ENCODE assay signal across 1 cellular context in the genomic region with DNA sequence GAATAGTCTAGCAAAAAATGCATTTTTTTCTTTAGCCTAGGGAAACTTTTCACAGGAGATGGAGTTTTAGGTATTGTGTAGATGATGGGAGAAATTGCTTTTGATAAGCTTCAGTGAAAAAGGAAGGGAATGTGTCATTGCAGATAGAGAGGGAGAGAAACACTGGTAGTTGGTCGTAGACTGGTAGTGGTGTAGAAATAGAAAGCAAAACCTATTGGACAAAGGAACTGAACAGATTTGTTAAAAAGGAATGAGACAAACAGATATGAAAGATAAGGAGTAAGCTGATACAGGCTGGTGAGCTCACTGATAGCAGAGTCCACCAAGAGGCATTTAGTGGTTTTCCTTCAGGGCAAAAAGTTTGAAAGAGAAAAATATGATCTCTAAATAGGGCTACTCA.
TF ChIP-seq lines count a peak whose summit lies in the region.

No MANE protein-coding gene starts in this region.

TF ChIP-seq in IMR-90, 13 proteins besides CTCF, POLR2A, EP300 and RAD21:
- no peak for TF ChIP-seq ELK1 (IDR thresholded peaks at IDR 0.05; ENCODE audit: borderline replicate concordance, low read depth, low read length)
- TF ChIP-seq RCOR1 (IDR thresholded peaks at IDR 0.05; ENCODE audit: insufficient replicate concordance, low read length), result no peak
- TF ChIP-seq MAFK (IDR thresholded peaks at IDR 0.05; ENCODE audit: low read depth, low read length), result no peak
- TF ChIP-seq, protein P1, sequence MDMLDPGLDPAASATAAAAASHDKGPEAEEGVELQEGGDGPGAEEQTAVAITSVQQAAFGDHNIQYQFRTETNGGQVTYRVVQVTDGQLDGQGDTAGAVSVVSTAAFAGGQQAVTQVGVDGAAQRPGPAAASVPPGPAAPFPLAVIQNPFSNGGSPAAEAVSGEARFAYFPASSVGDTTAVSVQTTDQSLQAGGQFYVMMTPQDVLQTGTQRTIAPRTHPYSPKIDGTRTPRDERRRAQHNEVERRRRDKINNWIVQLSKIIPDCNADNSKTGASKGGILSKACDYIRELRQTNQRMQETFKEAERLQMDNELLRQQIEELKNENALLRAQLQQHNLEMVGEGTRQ (IDR thresholded peaks at IDR 0.05; ENCODE audit: low read depth, low read length), result no peak
